Comparison of ENCODE assay signal across 8 cellular contexts in the genomic region with DNA sequence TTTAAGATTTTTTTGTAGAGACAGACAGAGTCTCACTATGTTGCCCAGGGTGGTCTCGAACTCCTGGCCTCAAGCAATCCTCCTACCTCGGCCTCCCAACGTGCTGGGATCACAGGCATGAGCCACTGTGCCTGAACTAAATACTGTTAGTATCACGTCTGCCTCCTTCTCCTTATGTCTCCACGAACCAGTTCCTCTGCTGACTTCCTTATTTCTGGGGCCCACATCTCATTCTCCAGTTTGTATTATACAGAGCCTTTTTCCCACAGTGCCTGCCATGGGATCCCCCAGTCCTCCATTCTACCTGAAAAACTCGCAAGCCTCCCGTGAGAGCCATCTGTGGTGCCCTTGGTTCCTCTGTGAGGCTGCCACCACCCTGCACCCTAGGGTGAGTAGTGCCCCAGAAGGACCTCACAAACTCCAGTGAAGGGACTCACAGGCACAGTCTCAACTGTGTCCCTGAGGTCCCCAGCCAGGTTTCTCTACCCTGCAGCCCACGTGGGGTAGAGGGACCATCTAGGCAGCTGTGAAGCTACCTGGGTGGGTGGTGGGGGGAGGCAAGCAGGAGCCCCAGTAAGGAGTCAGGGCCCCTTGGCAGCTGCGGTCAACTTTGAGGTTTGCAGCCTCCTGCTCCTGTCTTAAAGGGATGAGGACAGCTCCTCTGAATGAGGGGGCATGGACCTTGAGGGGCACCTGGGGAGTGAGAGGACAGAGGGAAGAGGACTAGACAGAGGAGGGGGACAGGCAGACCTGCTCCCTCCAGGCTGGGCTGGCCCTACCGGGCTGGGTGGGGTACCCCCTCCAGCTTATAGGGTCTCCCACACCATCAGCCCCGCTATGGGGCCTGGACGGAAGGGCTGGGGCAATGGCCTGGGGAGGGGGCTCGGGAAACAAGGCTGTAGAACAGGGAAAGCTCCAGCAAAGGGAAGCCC. TPM values are rescaled to one million over a fixed set of nuclear protein-coding genes. Genes with fewer than 3 reads are reported as not detected.
DNase-seq lines count a peak whose midpoint lies in the region; ATAC-seq and TF ChIP-seq lines count a peak whose summit lies in the region.

No MANE protein-coding gene starts in this region.

- H3K4me1 Mint-ChIP-seq in CD4-positive, alpha-beta T cell (ENCODE audit: low read depth), result peaks cover 44% of the 10 kb centered on the region
- peaks cover 27% of the 10 kb centered on the region for H3K4me1 Mint-ChIP-seq in activated naive CD4-positive, alpha-beta T cell treated with anti-CD3 and anti-CD28 coated beads, Interleukin-2, amount 10 ng/mL, durations not matched to agents 7 days and 5 days
- peaks cover 48% of the 10 kb centered on the region for H3K4me1 Mint-ChIP-seq in stimulated activated effector memory CD8-positive, alpha-beta T cell treated with anti-CD3 and anti-CD28 coated beads, Interleukin-12 subunit alpha, Interleukin-12 subunit beta, amount 100 ng/mL, for 72 hours

- no peaks in the 10 kb centered on the region for H3K4me1 ChIP-seq in iPS-15b (ENCODE audit: control insufficient read depth, insufficient read depth, low read length)

- H3K36me3 ChIP-seq in iPS-15b (ENCODE audit: control insufficient read depth, insufficient read depth, low read length), result no peaks in the 10 kb centered on the region

- CTCF ChIA-PET in CD4-positive, alpha-beta T cell (lab: Charles Lee), result no interaction called here
- CTCF ChIA-PET in activated naive CD4-positive, alpha-beta T cell treated with anti-CD3 and anti-CD28 coated beads, Interleukin-2, amount 10 ng/mL, durations not matched to agents 7 days and 5 days (lab: Charles Lee), result interaction anchor here (0.9 to 4.1 kb wide), 4 partner anchors 35 to 421 kb away, joined by 3 to 47 read pairs (median 20); no protein-coding TSS in a partner anchor

- no peaks in the 10 kb centered on the region for H3K9me3 Mint-ChIP-seq in CD4-positive, alpha-beta T cell
- H3K9me3 Mint-ChIP-seq in activated naive CD4-positive, alpha-beta T cell treated with anti-CD3 and anti-CD28 coated beads, Interleukin-2, amount 10 ng/mL, durations not matched to agents 7 days and 5 days, result no peaks in the 10 kb centered on the region
- no peaks in the 10 kb centered on the region for H3K9me3 Mint-ChIP-seq in stimulated activated effector memory CD8-positive, alpha-beta T cell treated with anti-CD3 and anti-CD28 coated beads, Interleukin-12 subunit alpha, Interleukin-12 subunit beta, amount 100 ng/mL, for 72 hours

- no peaks in the 10 kb centered on the region for H3K27me3 ChIP-seq in CD4-positive, alpha-beta T cell (ENCODE audit: control insufficient read depth, insufficient read depth, low read length)
- H3K27me3 ChIP-seq in iPS-15b (ENCODE audit: control insufficient read depth, insufficient read depth, low read length), result peaks cover 33% of the 10 kb centered on the region

- TF ChIP-seq CTCF in CD4-positive, alpha-beta T cell (IDR thresholded peaks at IDR 0.05), result no peak

- peak overlapping the region; percentile 66 for H3K4me3 ChIP-seq in iPS-15b (ENCODE audit: low read depth, low read length)

- no peak overlapping the region for H3K27ac ChIP-seq in CD4-positive, alpha-beta T cell (ENCODE audit: low read depth, low read length)

- peak overlapping the region; percentile 60 for H3K9ac ChIP-seq in iPS-15b (ENCODE audit: low read depth, low read length)

- H3K9me3 ChIP-seq in CD4-positive, alpha-beta T cell (ENCODE audit: control insufficient read depth, low read length), result no peaks in the 10 kb centered on the region
- no peaks in the 10 kb centered on the region for H3K9me3 ChIP-seq in iPS-15b (ENCODE audit: control insufficient read depth, insufficient read depth, low read length)

- peak overlapping the region; percentile 80 for H3K4me3 Mint-ChIP-seq in CD4-positive, alpha-beta T cell
- H3K4me3 Mint-ChIP-seq in activated naive CD4-positive, alpha-beta T cell treated with anti-CD3 and anti-CD28 coated beads, Interleukin-2, amount 10 ng/mL, durations not matched to agents 7 days and 5 days, result peak overlapping the region; percentile 75
- peak overlapping the region; percentile 60 for H3K4me3 Mint-ChIP-seq in stimulated activated effector memory CD8-positive, alpha-beta T cell treated with anti-CD3 and anti-CD28 coated beads, Interleukin-12 subunit alpha, Interleukin-12 subunit beta, amount 100 ng/mL, for 72 hours

- intact Hi-C loops in CD4-positive, alpha-beta T cell (cut with DNase I, micrococcal nuclease), result loop anchor here (5.0 kb wide), 2 partner anchors 149 to 449 kb away; no protein-coding TSS in a partner anchor

- POLR2A ChIA-PET in CD4-positive, alpha-beta T cell (lab: Charles Lee), result interaction anchor here (0.9 to 2.9 kb wide), 8 partner anchors 9 to 405 kb away, joined by 3 to 15 read pairs (median 3); no protein-coding TSS in a partner anchor

- peak in 2 of 10 experiments; percentile 3 to 38 for DNase-seq in CD4-positive, alpha-beta T cell
- DNase-seq in activated naive CD4-positive, alpha-beta T cell treated with anti-CD3 and anti-CD28 coated beads, Interleukin-2, amount 10 ng/mL, durations not matched to agents 7 days and 5 days, result peak; percentile 28
- DNase-seq in stimulated activated effector memory CD8-positive, alpha-beta T cell treated with anti-CD3 and anti-CD28 coated beads, Interleukin-12 subunit alpha, Interleukin-12 subunit beta, amount 100 ng/mL, for 72 hours (ENCODE audit: low spot score in 2 of 2), result peak in 1 of 2 donors; percentile 61
- DNase-seq in DMS 273 treated with DMSO at 0.1 percent for 48 hours (lab: John Stamatoyannopoulos, UW), result no peak
- DNase-seq in DMS114 treated with DMSO at 0.1 percent for 48 hours (lab: John Stamatoyannopoulos, UW; ENCODE audit: unreplicated experiment), result no peak

- no peak for ATAC-seq in CD4-positive, alpha-beta T cell (ENCODE audit: poor library complexity)
- ATAC-seq in HG03354 (IDR thresholded peaks at IDR 0.05; ENCODE audit: poor library complexity, severe bottlenecking, unreplicated experiment) (peak; percentile 1), HG02970 (IDR thresholded peaks at IDR 0.05; ENCODE audit: low FRiP score, unreplicated experiment) (no peak)
- peak; percentile 44 for ATAC-seq in stimulated activated effector memory CD8-positive, alpha-beta T cell treated with anti-CD3 and anti-CD28 coated beads, Interleukin-12 subunit alpha, Interleukin-12 subunit beta, amount 100 ng/mL, for 72 hours

- H3K36me3 Mint-ChIP-seq in CD4-positive, alpha-beta T cell (ENCODE audit: low read depth), result no peaks in the 10 kb centered on the region
- no peaks in the 10 kb centered on the region for H3K36me3 Mint-ChIP-seq in activated naive CD4-positive, alpha-beta T cell treated with anti-CD3 and anti-CD28 coated beads, Interleukin-2, amount 10 ng/mL, durations not matched to agents 7 days and 5 days
- H3K36me3 Mint-ChIP-seq in stimulated activated effector memory CD8-positive, alpha-beta T cell treated with anti-CD3 and anti-CD28 coated beads, Interleukin-12 subunit alpha, Interleukin-12 subunit beta, amount 100 ng/mL, for 72 hours, result no peaks in the 10 kb centered on the region

- H3K27me3 Mint-ChIP-seq in CD4-positive, alpha-beta T cell, result no peaks in the 10 kb centered on the region
- H3K27me3 Mint-ChIP-seq in activated naive CD4-positive, alpha-beta T cell treated with anti-CD3 and anti-CD28 coated beads, Interleukin-2, amount 10 ng/mL, durations not matched to agents 7 days and 5 days, result peaks cover 12% of the 10 kb centered on the region

- H3K27ac Mint-ChIP-seq in CD4-positive, alpha-beta T cell, result peak overlapping the region; percentile 34
- H3K27ac Mint-ChIP-seq in activated naive CD4-positive, alpha-beta T cell treated with anti-CD3 and anti-CD28 coated beads, Interleukin-2, amount 10 ng/mL, durations not matched to agents 7 days and 5 days, result peak overlapping the region; percentile 42
- peak overlapping the region; percentile 20 for H3K27ac Mint-ChIP-seq in stimulated activated effector memory CD8-positive, alpha-beta T cell treated with anti-CD3 and anti-CD28 coated beads, Interleukin-12 subunit alpha, Interleukin-12 subunit beta, amount 100 ng/mL, for 72 hours

RNA-seq across cellular contexts. Expression of gene PSTPIP2, which starts 1.1 kb away (rescaled TPM):
- 1 to 10 TPM; 5.9 to 6.0 TPM for total RNA-seq in CD4-positive, alpha-beta T cell

RNA-seq across cellular contexts. Expression of gene ATP5F1A, which starts 27.1 kb away (rescaled TPM):
- 100 to 1,000 TPM; 205 to 206 TPM for total RNA-seq in CD4-positive, alpha-beta T cell

RNA-seq across cellular contexts. Expression of gene HAUS1, which starts 33.2 kb away (rescaled TPM):
- total RNA-seq in CD4-positive, alpha-beta T cell, result 10 to 100 TPM in 1 of 2 experiments, 1 to 10 TPM in 1; 8.8 to 10.8 TPM

Comparison
In these comparisons a context has a peak if more than half of its experiments do, and no peak if none do; other contexts are left out.
1. ATAC-seq: peak in HG03354 (single experiment) and stimulated activated effector memory CD8-positive, alpha-beta T cell treated with anti-CD3 and anti-CD28 coated beads, Interleukin-12 subunit alpha, Interleukin-12 subunit beta, amount 100 ng/mL, for 72 hours (single experiment); none in CD4-positive, alpha-beta T cell (single experiment) and HG02970 (single experiment).
2. Peak in every context shown above with its lines, with median percentiles within 50 percentile points of each other: H3K27ac Mint-ChIP-seq and H3K4me3 Mint-ChIP-seq.